ENCODE assay signal across 11 cellular contexts in the genomic region with DNA sequence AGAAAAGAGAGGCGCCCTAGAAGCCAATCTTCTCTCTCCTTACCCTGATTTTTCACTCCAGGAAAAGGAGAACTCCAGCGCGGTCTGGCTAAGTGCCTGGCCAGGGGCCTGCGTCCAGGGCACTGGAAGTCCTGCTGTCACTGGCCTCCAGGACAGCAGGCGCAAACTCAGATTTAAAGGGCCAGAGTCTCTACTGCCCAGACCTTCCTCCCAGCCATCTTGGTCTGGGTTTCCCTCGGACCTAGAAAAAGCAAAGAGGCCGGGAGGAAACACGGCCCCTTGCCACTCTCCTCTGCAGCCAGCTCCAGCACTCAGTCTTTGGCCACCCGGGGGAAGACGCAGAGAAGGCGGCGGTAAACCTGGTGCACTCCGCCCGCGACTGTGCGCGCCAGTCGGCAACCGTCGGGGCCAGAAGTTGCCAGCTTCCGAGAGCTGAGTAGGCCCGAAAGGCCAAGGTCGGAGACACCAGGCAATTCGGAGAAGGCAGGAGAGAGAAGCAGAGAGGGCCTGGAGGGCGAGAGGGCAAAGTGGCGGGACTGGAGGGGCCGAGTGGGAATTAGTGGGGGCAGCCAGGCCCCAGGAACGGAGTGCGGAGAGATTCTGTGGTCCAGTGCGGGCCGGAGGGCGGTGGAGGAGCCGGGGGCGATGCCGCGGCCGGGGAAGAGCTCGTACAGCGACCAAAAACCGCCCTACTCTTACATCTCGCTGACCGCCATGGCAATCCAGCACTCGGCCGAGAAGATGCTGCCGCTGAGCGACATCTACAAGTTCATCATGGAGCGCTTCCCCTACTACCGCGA. TPM values are rescaled to one million over a fixed set of nuclear protein-coding genes. Genes with fewer than 3 reads are reported as not detected.
DNase-seq lines count a peak whose midpoint lies in the region; ATAC-seq and TF ChIP-seq lines count a peak whose summit lies in the region.
"Had no signal": no experiment of that assay in that cellular context is flagged by ENCODE, and none has a peak within 500 bp of the region (broad histone marks: within the 10 kb centered on the region; RNA-seq: fewer than 3 reads in every experiment).

A gene (plus strand): TSS at position 646 of the 800 bp plus-strand sequence. CDS start 0 bp downstream, at position 646.

- H3K4me1 Mint-ChIP-seq in neural crest cell = peaks cover 43% of the 10 kb centered on the region

- no peak within 1 kb of the TSS for H3K27ac Mint-ChIP-seq in neural crest cell (ENCODE audit: unreplicated experiment)

- TF ChIP-seq CTCF in BE2C (IDR thresholded peaks at IDR 0.05; ENCODE audit: low read depth, low read length) (no peak), coronary artery (IDR thresholded peaks at IDR 0.05) (no peak), neural crest cell (conservative IDR thresholded peaks at IDR 0.05) (no peak)

- no peaks in the 10 kb centered on the region for H3K36me3 Mint-ChIP-seq in neural crest cell (ENCODE audit: low read depth)

- H3K4me1 ChIP-seq in BE2C = no peaks in the 10 kb centered on the region; the same call in 1 of the 2 replicates
- H3K4me1 ChIP-seq in HAP-1 = no peaks in the 10 kb centered on the region

- H3K27me3 ChIP-seq in BE2C (peaks cover 99% of the 10 kb centered on the region), HAP-1 (ENCODE audit: low read depth) (peaks cover 76% of the 10 kb centered on the region)

- no peak for ATAC-seq in GM18909 (IDR thresholded peaks at IDR 0.05; ENCODE audit: poor library complexity, unreplicated experiment)

- in situ Hi-C loops in HAP-1 (cut with MboI; ENCODE audit: low sequenced_read_pairs) = no loop called here

- DNase-seq in BE2C = no peak
- no peak for DNase-seq in HAP-1 (ENCODE audit: low spot score in 2 of 2)
- DNase-seq in coronary artery (ENCODE audit: low spot score) = no peak
- DNase-seq in neural crest cell (ENCODE audit: low read depth, low spot score) = peak; percentile 4
- no peak for DNase-seq in central memory CD4-positive, alpha-beta T cell
- DNase-seq in hypothalamus (lab: John Stamatoyannopoulos, UW) = no peak
- DNase-seq in OCI-M2 (lab: John Stamatoyannopoulos, UW; ENCODE audit: unreplicated experiment) = no peak
- DNase-seq: NCI-H2029 treated with DMSO at 0.1 percent for 48 hours; stimulated activated naive CD4-positive, alpha-beta T cell treated with Interleukin-2 at 50 U/mL for 16 hours had no signal

- H3K27me3 Mint-ChIP-seq in neural crest cell (ENCODE audit: low read depth) = peaks cover 100% of the 10 kb centered on the region

- H3K4me3 ChIP-seq in BE2C (ENCODE audit: low read depth, low read length) = peak within 1 kb of the TSS; percentile 28
- H3K4me3 ChIP-seq in HAP-1 = peak within 1 kb of the TSS; percentile 21
- H3K4me3 ChIP-seq in coronary artery = peak within 1 kb of the TSS; percentile 61

- no peaks in the 10 kb centered on the region for H3K9me3 Mint-ChIP-seq in neural crest cell

- H3K36me3 ChIP-seq in BE2C = no peaks in the 10 kb centered on the region
- H3K36me3 ChIP-seq in HAP-1 (replicated peaks) = no peaks in the 10 kb centered on the region

- H3K27ac ChIP-seq in coronary artery = no peak within 1 kb of the TSS

- H3K4me3 Mint-ChIP-seq in neural crest cell = peak within 1 kb of the TSS; percentile 65

- no peaks in the 10 kb centered on the region for H3K9me3 ChIP-seq in BE2C
- no peaks in the 10 kb centered on the region for H3K9me3 ChIP-seq in HAP-1

RNA-seq across cellular contexts. Expression of the gene that starts here (rescaled TPM):
- polyA plus RNA-seq in BE2C (2012; ENCODE audit: insufficient read depth, insufficient read length, low read depth) = not detected
- total RNA-seq in neural crest cell = not detected in 2 replicates
- polyA plus RNA-seq: adipose tissue had no signal

Comparison
In these comparisons a context has a peak if more than half of its experiments do, and no peak if none do; other contexts are left out.
1. Peak in DNase-seq in neural crest cell; RNA of the gene not detected or under 1 TPM.